Comparison of ENCODE assay signal across 21 cellular contexts in the genomic region with DNA sequence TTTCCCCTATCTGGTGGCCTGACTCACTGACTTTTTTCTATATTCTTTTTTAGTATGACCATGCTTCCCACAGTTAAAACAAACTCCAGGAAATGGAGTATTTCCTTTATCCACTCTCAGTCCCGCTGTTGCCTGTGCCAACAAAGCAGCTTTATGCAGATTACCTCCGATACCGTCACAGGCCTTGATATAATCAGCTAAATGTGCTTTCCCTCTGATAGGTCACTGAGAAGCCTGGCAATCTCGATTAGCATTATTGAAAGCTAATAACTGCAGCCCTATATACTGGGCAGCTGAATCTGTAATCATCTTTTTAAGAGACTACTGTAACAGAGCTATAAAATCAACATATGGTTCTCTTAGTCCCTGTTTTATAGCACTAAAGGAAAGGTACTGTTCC.
DNase-seq lines count a peak whose midpoint lies in the region; ATAC-seq, FAIRE-seq and TF ChIP-seq lines count a peak whose summit lies in the region.
"Had no signal": no experiment of that assay in that cellular context is flagged by ENCODE, and none has a peak within 500 bp of the region (broad histone marks: within the 10 kb centered on the region; RNA-seq: fewer than 3 reads in every experiment).

No MANE protein-coding gene starts in this region.

- no peak overlapping the region for H3K4me3 ChIP-seq in bronchial epithelial cell (ENCODE audit: low read depth, low read length)
- H3K4me3 ChIP-seq: dorsolateral prefrontal cortex, SJCRH30, transverse colon had no signal

- DNase-seq in DMS53 (lab: John Stamatoyannopoulos, UW) (peak; percentile 68), DMS53 treated with DMSO at 0.1 percent for 48 hours (lab: John Stamatoyannopoulos, UW; ENCODE audit: unreplicated experiment) (no peak), bronchial epithelial cell (ENCODE audit: low read depth) (peak; percentile 33), lung microvascular endothelial cell (ENCODE audit: low read depth in 2 of 2) (peak; percentile 81 to 87), substantia nigra (lab: John Stamatoyannopoulos, UW) (no peak)
- DNase-seq: 8988T; activated naive CD8-positive, alpha-beta T cell treated with anti-CD3 and anti-CD28 coated beads, Interleukin-2, amount 10 ng/mL, durations not matched to agents 7 days and 5 days; dorsolateral prefrontal cortex; GF-D8; glutamatergic neuron; H7; naive thymus-derived CD4-positive, alpha-beta T cell; NCI-H1417 treated with DMSO at 0.1 percent for 48 hours; NCI-H2171 treated with DMSO at 0.1 percent for 48 hours; stimulated activated CD4-positive, alpha-beta T cell treated with anti-CD3 and anti-CD28 coated beads, Interleukin-2, amount 100 ng/mL, for 24 hours; transverse colon had no signal

- FAIRE-seq in bronchial epithelial cell (lab: Jason Lieb, UNC), result no peak

- TF ChIP-seq CTCF in bronchial epithelial cell (IDR thresholded peaks at IDR 0.05; ENCODE audit: insufficient read depth, low read length, severe bottlenecking), result no peak

- H3K27me3 ChIP-seq in bronchial epithelial cell (ENCODE audit: control insufficient read depth, insufficient read depth, low read length), result no peaks in the 10 kb centered on the region
- H3K27me3 ChIP-seq: SJCRH30, transverse colon had no signal

- no peak overlapping the region for H3K27ac ChIP-seq in substantia nigra (ENCODE audit: low read depth, low read length, poor library complexity, severe bottlenecking)
- H3K27ac ChIP-seq: dorsolateral prefrontal cortex, SJCRH30, transverse colon had no signal

- no peaks in the 10 kb centered on the region for H3K36me3 ChIP-seq in bronchial epithelial cell (ENCODE audit: control insufficient read depth, insufficient read depth, low read length)
- H3K36me3 ChIP-seq: SJCRH30, transverse colon had no signal

- ATAC-seq in HG03565 (IDR thresholded peaks at IDR 0.05; ENCODE audit: unreplicated experiment) (no peak), GM19452 (IDR thresholded peaks at IDR 0.05; ENCODE audit: unreplicated experiment) (no peak), GM21717 (IDR thresholded peaks at IDR 0.05; ENCODE audit: unreplicated experiment) (no peak)
- ATAC-seq: esophagus mucosa; naive thymus-derived CD4-positive, alpha-beta T cell had no signal

Comparison
In these comparisons a context has a peak if more than half of its experiments do, and no peak if none do; other contexts are left out.
1. DNase-seq: peak in DMS53 (single experiment), bronchial epithelial cell (single experiment) and lung microvascular endothelial cell (2 of 2); none in DMS53 treated with DMSO at 0.1 percent for 48 hours (single experiment) and substantia nigra (0 of 49).